ENCODE assay signal across 12 cellular contexts in genomic region chr10:69338133-69338456, GRCh38. TPM values are rescaled to one million over a fixed set of nuclear protein-coding genes. Genes with fewer than 3 reads are reported as not detected.
A peak's percentile ranks its signal among the peaks of the same experiment; 100 is the strongest.
DNase-seq lines count a peak whose midpoint lies in the region; ATAC-seq and TF ChIP-seq lines count a peak whose summit lies in the region.
"Had no signal": no experiment of that assay in that cellular context is flagged by ENCODE, and none has a peak within 500 bp of the region (broad histone marks: within the 10 kb centered on the region; RNA-seq: fewer than 3 reads in every experiment).

No MANE protein-coding gene starts in this region.

- H3K27me3 ChIP-seq in neutrophil = no peaks in the 10 kb centered on the region
- H3K27me3 ChIP-seq in aorta (ENCODE audit: control insufficient read depth in 1 of 2, insufficient read depth in 2 of 2, low read length in 1 of 2) = no peaks in the 10 kb centered on the region
- H3K27me3 ChIP-seq: tibial nerve had no signal

- 44% methylated on average over 8 of the region's 8 CpGs for WGBS in aorta, 2 donors

- H3K27ac ChIP-seq in neutrophil = peak overlapping the region; percentile 85
- H3K27ac ChIP-seq in aorta (ENCODE audit: low read depth in 1 of 2, low read length in 2 of 2) = peak overlapping the region; percentile 54 to 90

- no peaks in the 10 kb centered on the region for H3K9me3 Mint-ChIP-seq in activated naive CD4-positive, alpha-beta T cell treated with anti-CD3 and anti-CD28 coated beads, Interleukin-2, amount 50 U/mL, for 72 hours

- no peak for TF ChIP-seq CTCF in neutrophil (IDR thresholded peaks at IDR 0.05)

- H3K36me3 Mint-ChIP-seq in activated naive CD4-positive, alpha-beta T cell treated with anti-CD3 and anti-CD28 coated beads, Interleukin-2, amount 50 U/mL, for 72 hours = peaks cover 0 to 39% of the 10 kb centered on the region in 2 donors

- H3K36me3 ChIP-seq in neutrophil = no peaks in the 10 kb centered on the region
- no peaks in the 10 kb centered on the region for H3K36me3 ChIP-seq in aorta (ENCODE audit: control insufficient read depth in 1 of 2, insufficient read depth in 2 of 2, low read length in 1 of 2)
- H3K36me3 ChIP-seq: tibial nerve had no signal

- intact Hi-C loops in aorta (cut with DNase I) = no loop called here

- no peak for DNase-seq in activated naive CD4-positive, alpha-beta T cell treated with anti-CD3 and anti-CD28 coated beads, Interleukin-2, amount 50 U/mL, for 72 hours (ENCODE audit: low spot score in 2 of 2)
- no peak for DNase-seq in activated naive CD4-positive, alpha-beta T cell (lab: John Stamatoyannopoulos, UW)
- DNase-seq in aorta (no peak), dedifferentiated amniotic fluid mesenchymal stem cell (ENCODE audit: extremely low spot score) (no peak), NCI-H187 (lab: John Stamatoyannopoulos, UW) (no peak), kidney tubule cell (ENCODE audit: low spot score) (no peak)
- DNase-seq: activated T-cell treated with anti-CD3 and anti-CD28 coated beads for 4 hours; NCI-H748 treated with DMSO at 0.1 percent for 48 hours; stimulated activated CD4-positive, alpha-beta T cell treated with anti-CD3 and anti-CD28 coated beads, Interleukin-15, amount 100 ng/mL, for 24 hours had no signal

- H3K4me1 ChIP-seq in neutrophil (ENCODE audit: control insufficient read depth in 1 of 2, insufficient read depth in 1 of 2, low read depth in 1 of 2, low read length in 1 of 2) = peaks cover 59 to 69% of the 10 kb centered on the region in 2 experiments
- peaks cover 5 to 9% of the 10 kb centered on the region in 2 donors for H3K4me1 ChIP-seq in aorta (ENCODE audit: control insufficient read depth in 1 of 2, insufficient read depth in 2 of 2, low read length in 2 of 2)

- H3K4me3 ChIP-seq in neutrophil (ENCODE audit: low read depth in 1 of 2, low read length in 1 of 2) = peak overlapping the region in 1 of 2 experiments; percentile 41
- no peak overlapping the region for H3K4me3 ChIP-seq in aorta (ENCODE audit: low read length in 2 of 2)
- H3K4me3 ChIP-seq: tibial nerve had no signal

- no peak for ATAC-seq in activated naive CD4-positive, alpha-beta T cell treated with anti-CD3 and anti-CD28 coated beads, Interleukin-2, amount 50 U/mL, for 72 hours
- ATAC-seq in esophagus mucosa (peak; percentile 1), aorta (ENCODE audit: low FRiP score) (no peak)

- H3K9me3 ChIP-seq in neutrophil = no peaks in the 10 kb centered on the region
- H3K9me3 ChIP-seq in aorta (ENCODE audit: control insufficient read depth, low read length) = no peaks in the 10 kb centered on the region
- H3K9me3 ChIP-seq: tibial nerve had no signal

- peak overlapping the region; percentile 54 to 78 for H3K27ac Mint-ChIP-seq in activated naive CD4-positive, alpha-beta T cell treated with anti-CD3 and anti-CD28 coated beads, Interleukin-2, amount 50 U/mL, for 72 hours

RNA-seq across cellular contexts. Expression of gene HK1, which starts 59.8 kb away (rescaled TPM):
- total RNA-seq in activated naive CD4-positive, alpha-beta T cell treated with anti-CD3 and anti-CD28 coated beads, Interleukin-2, amount 50 U/mL, for 72 hours = 100 to 1,000 TPM; 157 to 235 TPM
- 133 TPM for total RNA-seq in esophagus mucosa
- 100 to 1,000 TPM; 117 to 133 TPM for total RNA-seq in aorta
- polyA plus RNA-seq in aorta = 10 to 100 TPM; 41.7 to 67.6 TPM
